ENCODE assay signal across 1 cellular context in genomic region chr3:32325957-32326356, GRCh38.
TF ChIP-seq lines count a peak whose summit lies in the region.

No MANE protein-coding gene starts in this region.

TF ChIP-seq in WTC11, 78 proteins besides CTCF, POLR2A, EP300 and RAD21 (continued from another document):
- TF ChIP-seq ZBTB43 (CRISPR knock-in tag; IDR thresholded peaks at IDR 0.05) (no peak), TP53 (CRISPR knock-in tag; IDR thresholded peaks at IDR 0.05) (no peak), ZSCAN18 (CRISPR knock-in tag; IDR thresholded peaks at IDR 0.05) (no peak), ZNF263 (CRISPR knock-in tag; IDR thresholded peaks at IDR 0.05; ENCODE audit: low read depth) (no peak), FOXP4 (CRISPR knock-in tag; IDR thresholded peaks at IDR 0.05) (no peak)
